In genomic region chr2:107068069-107068468, GRCh38 we compare ENCODE assay signal across 14 cellular contexts.
"Had no signal": no experiment of that assay in that cellular context is flagged by ENCODE, and none has a peak within 500 bp of the region (broad histone marks: within the 10 kb centered on the region; RNA-seq: fewer than 3 reads in every experiment).

No MANE protein-coding gene starts in this region.

- H3K27me3 ChIP-seq: cardiac muscle cell, heart left ventricle, thyroid gland had no signal

- ATAC-seq: activated CD8-positive, alpha-beta T cell treated with anti-CD3 and anti-CD28 coated beads for 36 hours; activated naive CD4-positive, alpha-beta T cell treated with anti-CD3 and anti-CD28 coated beads, Interleukin-2, amount 50 U/mL, for 72 hours; heart left ventricle; stimulated activated memory B cell treated with anti-CD40 and anti-IgM and Interleukin-4, amounts not matched to agents 10 μg/mL and 1 μg/mL and 100 μg/mL, for 72 hours had no signal

- H3K9me3 ChIP-seq: heart left ventricle, thyroid gland had no signal

- H3K27ac ChIP-seq: cardiac muscle cell, epithelial cell of prostate, heart left ventricle, parathyroid adenoma, thyroid gland had no signal

- H3K4me3 ChIP-seq: cardiac muscle cell, heart left ventricle, thyroid gland had no signal

- H3K9ac ChIP-seq: parathyroid adenoma had no signal

- H3K36me3 ChIP-seq: cardiac muscle cell, heart left ventricle, thyroid gland had no signal

- H2AFZ ChIP-seq: parathyroid adenoma had no signal

- H3K4me1 ChIP-seq: heart left ventricle, parathyroid adenoma had no signal

- H3K79me2 ChIP-seq: parathyroid adenoma had no signal

- DNase-seq: activated B cell treated with CpG ODN at 0.5 μM for 24 hours; activated CD4-positive, alpha-beta T cell treated with anti-CD3 and anti-CD28 coated beads for 48 hours; activated CD8-positive, alpha-beta T cell treated with anti-CD3 and anti-CD28 coated beads for 36 hours; activated effector memory CD4-positive, alpha-beta T cell treated with anti-CD3 and anti-CD28 coated beads, Interleukin-2, amount 50 U/mL, for 16 hours; activated T-cell treated with anti-CD3 and anti-CD28 coated beads, Interleukin-2, amount 50 U/mL, for 48 hours; heart left ventricle; immature natural killer cell; stimulated activated CD4-positive, alpha-beta T cell treated with anti-CD3 and anti-CD28 coated beads, Interleukin-12 subunit alpha, Interleukin-12 subunit beta, amount 100 ng/mL, for 4 hours; thyroid gland had no signal
